21 cellular contexts compared by ENCODE assay signal in genomic region chr1:203083463-203083921, GRCh38. TPM values are rescaled to one million over a fixed set of nuclear protein-coding genes. Genes with fewer than 3 reads are reported as not detected.
DNase-seq lines count a peak whose midpoint lies in the region; ATAC-seq, FAIRE-seq and TF ChIP-seq lines count a peak whose summit lies in the region.
"Had no signal": no experiment of that assay in that cellular context is flagged by ENCODE, and none has a peak within 500 bp of the region (broad histone marks: within the 10 kb centered on the region; RNA-seq: fewer than 3 reads in every experiment).

No MANE protein-coding gene starts in this region.

- H3K27me3 Mint-ChIP-seq in activated CD4-positive, alpha-beta memory T cell treated with anti-CD3 and anti-CD28 coated beads, Interleukin-2, amount 10 ng/mL, durations not matched to agents 7 days and 5 days = peaks cover 18% of the 10 kb centered on the region
- peaks cover 17% of the 10 kb centered on the region for H3K27me3 Mint-ChIP-seq in activated CD4-positive, alpha-beta memory T cell treated with anti-CD3 and anti-CD28 coated beads for 36 hours
- H3K27me3 Mint-ChIP-seq in dendritic cell treated with granulocyte-macrophage colony-stimulating factor and Interleukin-4, amounts not matched to agents 40 ng/mL and 50 ng/mL, for 4 days = peaks cover 12% of the 10 kb centered on the region

- TF ChIP-seq CTCF in LNCaP clone FGC (IDR thresholded peaks at IDR 0.05; ENCODE audit: control insufficient read depth, extremely low read depth, insufficient read depth) (0 out of 2 replicates have a peak, but pooled peaks have one; percentile 8), gastrocnemius medialis (IDR thresholded peaks at IDR 0.05 in 4 of 5, conservative IDR thresholded peaks at IDR 0.05 in 1 of 5) (peak in 4 of 5 experiments; percentile 16 to 44 (median 36))

- no peaks in the 10 kb centered on the region for H3K9me3 ChIP-seq in gastrocnemius medialis
- H3K9me3 ChIP-seq: tibial artery had no signal

- H3K27ac ChIP-seq in gastrocnemius medialis = peak overlapping the region; percentile 97 to 100 (median 98)
- H3K27ac ChIP-seq: cardiac muscle cell, foreskin keratinocyte, tibial artery had no signal

- H3K36me3 Mint-ChIP-seq in activated CD4-positive, alpha-beta memory T cell treated with anti-CD3 and anti-CD28 coated beads, Interleukin-2, amount 10 ng/mL, durations not matched to agents 7 days and 5 days (ENCODE audit: low read depth) = no peaks in the 10 kb centered on the region
- H3K36me3 Mint-ChIP-seq in activated CD4-positive, alpha-beta memory T cell treated with anti-CD3 and anti-CD28 coated beads for 36 hours = no peaks in the 10 kb centered on the region
- H3K36me3 Mint-ChIP-seq in dendritic cell treated with granulocyte-macrophage colony-stimulating factor and Interleukin-4, amounts not matched to agents 40 ng/mL and 50 ng/mL, for 4 days (ENCODE audit: low read depth) = no peaks in the 10 kb centered on the region
- H3K36me3 Mint-ChIP-seq: CD4-positive, CD25-positive, alpha-beta regulatory T cell had no signal

- FAIRE-seq in RCC 7860 (lab: Jason Lieb, UNC) = no peak
- FAIRE-seq: endometrium, GM12878 had no signal

- H3K4me1 Mint-ChIP-seq in activated CD4-positive, alpha-beta memory T cell treated with anti-CD3 and anti-CD28 coated beads, Interleukin-2, amount 10 ng/mL, durations not matched to agents 7 days and 5 days = no peaks in the 10 kb centered on the region
- no peaks in the 10 kb centered on the region for H3K4me1 Mint-ChIP-seq in activated CD4-positive, alpha-beta memory T cell treated with anti-CD3 and anti-CD28 coated beads for 36 hours (ENCODE audit: low read depth)
- peaks cover 44% of the 10 kb centered on the region for H3K4me1 Mint-ChIP-seq in dendritic cell treated with granulocyte-macrophage colony-stimulating factor and Interleukin-4, amounts not matched to agents 40 ng/mL and 50 ng/mL, for 4 days (ENCODE audit: low read depth)
- H3K4me1 Mint-ChIP-seq: activated CD4-positive, alpha-beta T cell treated with anti-CD3 and anti-CD28 coated beads, Interleukin-2, amount 10 ng/mL, durations not matched to agents 7 days and 5 days; CD4-positive, CD25-positive, alpha-beta regulatory T cell; IgD-negative memory B cell; stimulated activated effector memory CD8-positive, alpha-beta T cell treated with anti-CD3 and anti-CD28 coated beads, Interleukin-12 subunit alpha, Interleukin-12 subunit beta, amount 100 ng/mL, for 72 hours had no signal

- intact Hi-C loops in activated CD4-positive, alpha-beta memory T cell treated with anti-CD3 and anti-CD28 coated beads for 36 hours (cut with micrococcal nuclease) = no loop called here
- intact Hi-C loops in dendritic cell treated with granulocyte-macrophage colony-stimulating factor and Interleukin-4, amounts not matched to agents 40 ng/mL and 50 ng/mL, for 4 days (cut with micrococcal nuclease) = no loop called here
- intact Hi-C loops in gastrocnemius medialis (cut with DNase I; ENCODE audit: low total_unique reads) = no loop called here

- H3K4me3 Mint-ChIP-seq in activated CD4-positive, alpha-beta memory T cell treated with anti-CD3 and anti-CD28 coated beads, Interleukin-2, amount 10 ng/mL, durations not matched to agents 7 days and 5 days = no peak overlapping the region
- no peak overlapping the region for H3K4me3 Mint-ChIP-seq in activated CD4-positive, alpha-beta memory T cell treated with anti-CD3 and anti-CD28 coated beads for 36 hours
- no peak overlapping the region for H3K4me3 Mint-ChIP-seq in dendritic cell treated with granulocyte-macrophage colony-stimulating factor and Interleukin-4, amounts not matched to agents 40 ng/mL and 50 ng/mL, for 4 days
- H3K4me3 Mint-ChIP-seq: activated CD4-positive, alpha-beta T cell treated with anti-CD3 and anti-CD28 coated beads, Interleukin-2, amount 10 ng/mL, durations not matched to agents 7 days and 5 days; CD4-positive, CD25-positive, alpha-beta regulatory T cell; IgD-negative memory B cell; stimulated activated effector memory CD8-positive, alpha-beta T cell treated with anti-CD3 and anti-CD28 coated beads, Interleukin-12 subunit alpha, Interleukin-12 subunit beta, amount 100 ng/mL, for 72 hours had no signal

- H3K27ac Mint-ChIP-seq in activated CD4-positive, alpha-beta memory T cell treated with anti-CD3 and anti-CD28 coated beads, Interleukin-2, amount 10 ng/mL, durations not matched to agents 7 days and 5 days = no peak overlapping the region
- H3K27ac Mint-ChIP-seq in activated CD4-positive, alpha-beta memory T cell treated with anti-CD3 and anti-CD28 coated beads for 36 hours = no peak overlapping the region
- H3K27ac Mint-ChIP-seq in dendritic cell treated with granulocyte-macrophage colony-stimulating factor and Interleukin-4, amounts not matched to agents 40 ng/mL and 50 ng/mL, for 4 days = peak overlapping the region; percentile 53
- H3K27ac Mint-ChIP-seq: activated CD4-positive, alpha-beta T cell treated with anti-CD3 and anti-CD28 coated beads, Interleukin-2, amount 10 ng/mL, durations not matched to agents 7 days and 5 days; CD4-positive, CD25-positive, alpha-beta regulatory T cell; IgD-negative memory B cell; stimulated activated effector memory CD8-positive, alpha-beta T cell treated with anti-CD3 and anti-CD28 coated beads, Interleukin-12 subunit alpha, Interleukin-12 subunit beta, amount 100 ng/mL, for 72 hours had no signal

- POLR2A ChIA-PET in activated CD4-positive, alpha-beta memory T cell treated with anti-CD3 and anti-CD28 coated beads, Interleukin-2, amount 10 ng/mL, durations not matched to agents 7 days and 5 days (lab: Charles Lee) = no interaction called here
- POLR2A ChIA-PET in activated CD4-positive, alpha-beta memory T cell treated with anti-CD3 and anti-CD28 coated beads for 36 hours (lab: Charles Lee) = no interaction called here

- TF ChIP-seq POLR2A in gastrocnemius medialis (IDR thresholded peaks at IDR 0.05) = no peak

- H3K4me1 ChIP-seq in gastrocnemius medialis = peaks cover 49 to 51% of the 10 kb centered on the region in 2 donors
- H3K4me1 ChIP-seq: foreskin keratinocyte, tibial artery had no signal

- no peaks in the 10 kb centered on the region for H3K36me3 ChIP-seq in gastrocnemius medialis
- H3K36me3 ChIP-seq: cardiac muscle cell, tibial artery had no signal

- no peak overlapping the region for H3K4me3 ChIP-seq in LNCaP clone FGC (ENCODE audit: low read depth, low read length)
- H3K4me3 ChIP-seq in gastrocnemius medialis = peak overlapping the region; percentile 58 to 78 (median 67)
- H3K4me3 ChIP-seq: cardiac muscle cell, GM12878, tibial artery had no signal

- no peaks in the 10 kb centered on the region for H3K9me3 Mint-ChIP-seq in activated CD4-positive, alpha-beta memory T cell treated with anti-CD3 and anti-CD28 coated beads, Interleukin-2, amount 10 ng/mL, durations not matched to agents 7 days and 5 days
- no peaks in the 10 kb centered on the region for H3K9me3 Mint-ChIP-seq in activated CD4-positive, alpha-beta memory T cell treated with anti-CD3 and anti-CD28 coated beads for 36 hours
- no peaks in the 10 kb centered on the region for H3K9me3 Mint-ChIP-seq in dendritic cell treated with granulocyte-macrophage colony-stimulating factor and Interleukin-4, amounts not matched to agents 40 ng/mL and 50 ng/mL, for 4 days
- H3K9me3 Mint-ChIP-seq: activated CD4-positive, alpha-beta T cell treated with anti-CD3 and anti-CD28 coated beads, Interleukin-2, amount 10 ng/mL, durations not matched to agents 7 days and 5 days; IgD-negative memory B cell; stimulated activated effector memory CD8-positive, alpha-beta T cell treated with anti-CD3 and anti-CD28 coated beads, Interleukin-12 subunit alpha, Interleukin-12 subunit beta, amount 100 ng/mL, for 72 hours had no signal

- in situ Hi-C loops in gastrocnemius medialis (cut with MboI; ENCODE audit: low sequenced_read_pairs in 4 of 4) = no loop called here

- no peak for ATAC-seq in gastrocnemius medialis
- ATAC-seq: foreskin keratinocyte, GM12878 had no signal

- no peaks in the 10 kb centered on the region for H3K27me3 ChIP-seq in gastrocnemius medialis
- H3K27me3 ChIP-seq: cardiac muscle cell had no signal

- peak; percentile 9 for DNase-seq in activated CD4-positive, alpha-beta memory T cell treated with anti-CD3 and anti-CD28 coated beads, Interleukin-2, amount 10 ng/mL, durations not matched to agents 7 days and 5 days
- no peak for DNase-seq in activated CD4-positive, alpha-beta memory T cell treated with anti-CD3 and anti-CD28 coated beads for 36 hours
- no peak for DNase-seq in LNCaP clone FGC (ENCODE audit: low read depth)
- no peak for DNase-seq in gastrocnemius medialis
- no peak for DNase-seq in RCC 7860 (ENCODE audit: low spot score)
- no peak for DNase-seq in NCI-H1694 treated with DMSO at 0.1 percent for 48 hours (lab: John Stamatoyannopoulos, UW)
- DNase-seq in GF-D8 (lab: John Stamatoyannopoulos, UW) = no peak
- DNase-seq: CD4-positive, CD25-positive, alpha-beta regulatory T cell; foreskin keratinocyte; SHP77 treated with DMSO at 0.1 percent for 48 hours; tibial artery had no signal

- CTCF ChIA-PET in activated CD4-positive, alpha-beta memory T cell treated with anti-CD3 and anti-CD28 coated beads, Interleukin-2, amount 10 ng/mL, durations not matched to agents 7 days and 5 days (lab: Charles Lee) = interaction anchor here (1.1 to 2.5 kb wide), 5 partner anchors 18 to 133 kb away, joined by 3 to 12 read pairs (median 6); no protein-coding TSS in a partner anchor
- CTCF ChIA-PET in activated CD4-positive, alpha-beta memory T cell treated with anti-CD3 and anti-CD28 coated beads for 36 hours (lab: Charles Lee) = interaction anchor here (1.2 to 2.3 kb wide), 4 partner anchors 20 to 133 kb away, joined by 3 to 21 read pairs (median 11); no protein-coding TSS in a partner anchor

RNA-seq across cellular contexts. Expression of gene MYOG, which starts 2.3 kb away (rescaled TPM):
- total RNA-seq in activated CD4-positive, alpha-beta memory T cell treated with anti-CD3 and anti-CD28 coated beads, Interleukin-2, amount 10 ng/mL, durations not matched to agents 7 days and 5 days = not detected
- total RNA-seq in activated CD4-positive, alpha-beta memory T cell treated with anti-CD3 and anti-CD28 coated beads for 36 hours = not detected
- total RNA-seq in gastrocnemius medialis = 100 to 1,000 TPM in 1 of 4 donors, 10 to 100 TPM in 3; 21.4 to 146 (median 73.1) TPM
- total RNA-seq: A172; activated CD4-positive, alpha-beta T cell treated with anti-CD3 and anti-CD28 coated beads, Interleukin-2, amount 10 ng/mL, durations not matched to agents 7 days and 5 days; CD4-positive, CD25-positive, alpha-beta regulatory T cell; Daoy; foreskin keratinocyte; GM12878; lower leg skin had no signal

RNA-seq across cellular contexts. Expression of gene ADORA1, which starts 44.0 kb away (rescaled TPM):
- under 1 TPM in 1 of 2 experiments, not detected in 1; 0.40 TPM for total RNA-seq in activated CD4-positive, alpha-beta memory T cell treated with anti-CD3 and anti-CD28 coated beads, Interleukin-2, amount 10 ng/mL, durations not matched to agents 7 days and 5 days
- not detected for total RNA-seq in activated CD4-positive, alpha-beta memory T cell treated with anti-CD3 and anti-CD28 coated beads for 36 hours
- total RNA-seq in gastrocnemius medialis = 1 to 10 TPM in 2 of 4 donors, under 1 TPM in 2; 0.25 to 5.6 (median 1.7) TPM
- total RNA-seq: activated CD4-positive, alpha-beta T cell treated with anti-CD3 and anti-CD28 coated beads, Interleukin-2, amount 10 ng/mL, durations not matched to agents 7 days and 5 days; CD4-positive, CD25-positive, alpha-beta regulatory T cell; GM12878 had no signal

RNA-seq across cellular contexts. Expression of gene PPFIA4, which starts 57.2 kb away (rescaled TPM):
- total RNA-seq in activated CD4-positive, alpha-beta memory T cell treated with anti-CD3 and anti-CD28 coated beads, Interleukin-2, amount 10 ng/mL, durations not matched to agents 7 days and 5 days = 10 to 100 TPM; 28.9 to 29.3 TPM
- total RNA-seq in activated CD4-positive, alpha-beta memory T cell treated with anti-CD3 and anti-CD28 coated beads for 36 hours = 10 to 100 TPM; 16.7 to 21.4 TPM
- total RNA-seq in gastrocnemius medialis = 10 to 100 TPM in 3 of 4 donors, 1 to 10 TPM in 1; 8.4 to 45.5 (median 33.1) TPM

Comparison
In these comparisons a context has a peak if more than half of its experiments do, and no peak if none do; other contexts are left out.
1. RNA of gene MYOG, which starts 2.3 kb away (total RNA-seq): 21.4 to 146 TPM in gastrocnemius medialis; not detected in activated CD4-positive, alpha-beta memory T cell treated with anti-CD3 and anti-CD28 coated beads, Interleukin-2, amount 10 ng/mL, durations not matched to agents 7 days and 5 days and not detected in activated CD4-positive, alpha-beta memory T cell treated with anti-CD3 and anti-CD28 coated beads for 36 hours; every median in the first group is over 10 times any median in the second.